Comparison of ENCODE assay signal across 27 cellular contexts in genomic region chr17:60159479-60159866, GRCh38. TPM values are rescaled to one million over a fixed set of nuclear protein-coding genes. Genes with fewer than 3 reads are reported as not detected.
A peak's percentile ranks its signal among the peaks of the same experiment; 100 is the strongest.
DNase-seq lines count a peak whose midpoint lies in the region; ATAC-seq, FAIRE-seq and TF ChIP-seq lines count a peak whose summit lies in the region.
"Had no signal": no experiment of that assay in that cellular context is flagged by ENCODE, and none has a peak within 500 bp of the region (broad histone marks: within the 10 kb centered on the region; RNA-seq: fewer than 3 reads in every experiment).

No MANE protein-coding gene starts in this region.

- H3K9me3 Mint-ChIP-seq in stimulated activated naive CD8-positive, alpha-beta T cell treated with anti-CD3 and anti-CD28 coated beads, Interleukin-15, amount 100 ng/mL, for 72 hours = no peaks in the 10 kb centered on the region
- H3K9me3 Mint-ChIP-seq: IgD-negative memory B cell had no signal

- H3K27me3 Mint-ChIP-seq in stimulated activated naive CD8-positive, alpha-beta T cell treated with anti-CD3 and anti-CD28 coated beads, Interleukin-15, amount 100 ng/mL, for 72 hours = peaks cover 51% of the 10 kb centered on the region

- ATAC-seq in HepG2 (no peak), right lobe of liver (no peak)
- no peak for ATAC-seq in stimulated activated naive CD8-positive, alpha-beta T cell treated with anti-CD3 and anti-CD28 coated beads, Interleukin-15, amount 100 ng/mL, for 72 hours
- no peak for ATAC-seq in activated CD4-positive, CD25-positive, alpha-beta regulatory T cell treated with anti-CD3 and anti-CD28 coated beads, Interleukin-2, amount 50 U/mL, for 24 hours
- ATAC-seq: Right ventricle myocardium inferior had no signal

- 0 out of 2 replicates have a peak overlapping the region, but pooled peaks have one; percentile 5 for H2BK20ac ChIP-seq in H1 (ENCODE audit: low read length)

- no peak overlapping the region for H3K4ac ChIP-seq in H1 (replicated peaks; ENCODE audit: insufficient read length, low read depth, low read length)

- intact Hi-C loops in HepG2 (cut with micrococcal nuclease; ENCODE audit: unreplicated experiment) (no loop called here), right lobe of liver (cut with DNase I) (no loop called here)

- TF ChIP-seq POLR2A in HepG2 (IDR thresholded peaks at IDR 0.05; ENCODE audit: insufficient read depth in 1 of 2, low read depth in 2 of 2, low read length in 2 of 2) (no peak), right lobe of liver (IDR thresholded peaks at IDR 0.05) (no peak), H1 (IDR thresholded peaks at IDR 0.05; ENCODE audit: control extremely low read depth in 1 of 2, low read depth in 2 of 2, low read length in 2 of 2) (no peak)

- H3K27ac Mint-ChIP-seq in stimulated activated naive CD8-positive, alpha-beta T cell treated with anti-CD3 and anti-CD28 coated beads, Interleukin-15, amount 100 ng/mL, for 72 hours = no peak overlapping the region
- H3K27ac Mint-ChIP-seq: CD8-positive, alpha-beta memory T cell; IgD-negative memory B cell had no signal

- TF ChIP-seq RAD21 in HepG2 (CRISPR knock-in tag; IDR thresholded peaks at IDR 0.05) (no peak), H1 (IDR thresholded peaks at IDR 0.05 in 1 of 2, conservative IDR thresholded peaks at IDR 0.05 in 1 of 2; ENCODE audit: low read depth in 2 of 2, low read length in 2 of 2) (no peak; a peak in 1 of 4 replicates)

- CTCF ChIA-PET in HepG2 (lab: Yijun Ruan, JAX; ENCODE audit: low intra/inter-chr PET ratio, low total read pairs) (no interaction called here), H1 (lab: Charles Lee; ENCODE audit: partially characterized antibody) (interaction anchor here (0.6 to 9.0 kb wide), 7 partner anchors 7 to 72 kb away, joined by 3 to 148 read pairs (median 6); partner anchors contain the start of gene CA4)

- H3K4me1 ChIP-seq in HepG2 (ENCODE audit: insufficient read depth, low read length) = peaks cover 24% of the 10 kb centered on the region
- H3K4me1 ChIP-seq in right lobe of liver = no peaks in the 10 kb centered on the region
- peaks cover 7 to 51% (median 36%) of the 10 kb centered on the region in 4 experiments for H3K4me1 ChIP-seq in H1 (replicated peaks in 1 of 4; ENCODE audit: control insufficient read depth in 3 of 4, insufficient read depth in 4 of 4, low read length in 3 of 4)
- H3K4me1 ChIP-seq in neuron (ENCODE audit: insufficient read depth, low read length) = peaks cover 35% of the 10 kb centered on the region
- H3K4me1 ChIP-seq: HAP-1 had no signal

- FAIRE-seq in HepG2 (lab: Jason Lieb, UNC) (no peak), H1 (lab: Jason Lieb, UNC) (no peak)
- FAIRE-seq: A204.1, GM19239 had no signal

- H3K36me3 ChIP-seq in HepG2 (replicated peaks in 1 of 2; ENCODE audit: control insufficient read depth in 1 of 2, insufficient read depth in 2 of 2, low read length in 2 of 2) = no peaks in the 10 kb centered on the region
- no peaks in the 10 kb centered on the region for H3K36me3 ChIP-seq in right lobe of liver
- no peaks in the 10 kb centered on the region for H3K36me3 ChIP-seq in H1 (ENCODE audit: control insufficient read depth in 2 of 4, insufficient read depth in 4 of 4, low read length in 3 of 4)
- H3K36me3 ChIP-seq in neuron (ENCODE audit: insufficient read depth, low read length) = no peaks in the 10 kb centered on the region
- H3K36me3 ChIP-seq: HAP-1 had no signal

- no peak overlapping the region for H4K5ac ChIP-seq in H1 (ENCODE audit: insufficient read length, low read depth, low read length)

- H2BK15ac ChIP-seq in H1 (ENCODE audit: low read length) = no peak overlapping the region

- H3K23me2 ChIP-seq in H1 (ENCODE audit: low read depth, low read length) = peaks cover 8% of the 10 kb centered on the region; the same call in 1 of the 2 replicates

- no peaks in the 10 kb centered on the region for H3K9me3 ChIP-seq in HepG2 (ENCODE audit: low read length)
- no peaks in the 10 kb centered on the region for H3K9me3 ChIP-seq in right lobe of liver
- no peaks in the 10 kb centered on the region for H3K9me3 ChIP-seq in H1 (ENCODE audit: insufficient read depth in 2 of 2, low read depth in 1 of 2, low read length in 1 of 2)
- no peaks in the 10 kb centered on the region for H3K9me3 ChIP-seq in neuron (ENCODE audit: low read length)
- H3K9me3 ChIP-seq: HAP-1 had no signal

- H2BK120ac ChIP-seq in H1 (replicated peaks; ENCODE audit: low read depth, low read length) = no peak overlapping the region

- H2BK5ac ChIP-seq in H1 (ENCODE audit: low read depth, low read length) = peak overlapping the region; percentile 78; the same call in 1 of the 2 replicates

- H3K56ac ChIP-seq in H1 (replicated peaks; ENCODE audit: insufficient read length, low read depth, low read length) = no peak overlapping the region

- H3K4me2 ChIP-seq in HepG2 (ENCODE audit: low read depth, low read length) (no peak overlapping the region), H1 (ENCODE audit: insufficient read depth in 1 of 2, low read depth in 2 of 2, low read length in 2 of 2) (peak overlapping the region; percentile 24 to 46; a peak in 3 of 4 replicates)

- H3K27ac ChIP-seq in HepG2 (ENCODE audit: extremely low read length, insufficient read depth, low read length) = no peak overlapping the region
- no peak overlapping the region for H3K27ac ChIP-seq in right lobe of liver
- no peak overlapping the region for H3K27ac ChIP-seq in H1 (ENCODE audit: low read depth, low read length)
- H3K27ac ChIP-seq: C4-2B had no signal

- no peak overlapping the region for H3K14ac ChIP-seq in H1 (ENCODE audit: insufficient read length)

- no peak overlapping the region for H3K4me3 Mint-ChIP-seq in stimulated activated naive CD8-positive, alpha-beta T cell treated with anti-CD3 and anti-CD28 coated beads, Interleukin-15, amount 100 ng/mL, for 72 hours
- H3K4me3 Mint-ChIP-seq: CD8-positive, alpha-beta memory T cell had no signal

- H3K18ac ChIP-seq in H1 (ENCODE audit: extremely low read depth, low read length) = no peak overlapping the region

- H3K79me1 ChIP-seq in H1 (ENCODE audit: low read depth, low read length) = no peaks in the 10 kb centered on the region

- 0 out of 2 replicates have a peak overlapping the region, but pooled peaks have one; percentile 22 for H2BK12ac ChIP-seq in H1 (ENCODE audit: low read depth, low read length)

- WGBS in HepG2 (ENCODE audit: low lambda C conversion rate) = 39% methylated on average over 6 of the region's 6 CpGs
- 60% methylated on average over 4 of the region's 6 CpGs for whole genome bisulfite sequencing in right lobe of liver (ENCODE audit: insufficient coverage, low coverage, low lambda C conversion rate, missing lambda C conversion rate)
- 67% methylated on average over 6 of the region's 6 CpGs; no CpG with 5 or more reads in 1 of the 2 experiments for WGBS in H1 (ENCODE audit: extremely low coverage in 1 of 2, insufficient coverage in 1 of 2, insufficient read length in 1 of 2, insufficient replicate concordance in 2 of 2, low coverage in 1 of 2, low lambda C conversion rate in 2 of 2, missing lambda C conversion rate in 1 of 2), 2 experiments

- H3K9ac ChIP-seq in HepG2 (ENCODE audit: insufficient read depth, low read depth, low read length) = no peak overlapping the region
- no peak overlapping the region for H3K9ac ChIP-seq in H1 (replicated peaks in 1 of 4; ENCODE audit: extremely low read depth in 1 of 4, low read depth in 3 of 4, low read length in 3 of 4)

- POLR2A ChIA-PET in HepG2 (lab: Yijun Ruan, JAX) (no interaction called here), H1 (lab: Charles Lee; ENCODE audit: partially characterized antibody) (interaction anchor here (0.8 to 3.1 kb wide), 6 partner anchors 9 to 19 kb away, joined by 3 to 23 read pairs (median 5); partner anchors contain the start of gene CA4)

- H4K8ac ChIP-seq in H1 (ENCODE audit: extremely low read depth, insufficient read depth, low read length) = no peak overlapping the region

- H3K27me3 ChIP-seq in HepG2 (ENCODE audit: control insufficient read depth in 1 of 2, insufficient read depth in 2 of 2, low read length in 2 of 2) (peaks cover 12 to 75% of the 10 kb centered on the region in 2 experiments; a peak in 4 of 5 replicates), right lobe of liver (no peaks in the 10 kb centered on the region), H1 (replicated peaks in 1 of 4; ENCODE audit: control insufficient read depth in 3 of 4, extremely low read depth in 1 of 4, insufficient read depth in 3 of 4, low read length in 3 of 4) (no peaks in the 10 kb centered on the region), neuron (ENCODE audit: insufficient read depth, low read length) (peaks cover 30% of the 10 kb centered on the region)

- H2AFZ ChIP-seq in HepG2 (ENCODE audit: low read length) (no peak overlapping the region), H1 (ENCODE audit: low read length) (no peak overlapping the region), neuron (ENCODE audit: low read depth, low read length) (no peak overlapping the region)

- TF ChIP-seq CTCF in HepG2 (CRISPR knock-in tag; IDR thresholded peaks at IDR 0.05) (peak; percentile 26; the same call in 1 of the 2 replicates), right lobe of liver (IDR thresholded peaks at IDR 0.05) (no peak), H1 (IDR thresholded peaks at IDR 0.05; ENCODE audit: control extremely low read depth in 1 of 3, insufficient read depth in 1 of 3, low read depth in 1 of 3, low read length in 3 of 3) (no peak)

- no peak overlapping the region for H2AK5ac ChIP-seq in H1 (ENCODE audit: low read depth, low read length)

- no peaks in the 10 kb centered on the region for H4K20me1 ChIP-seq in HepG2 (ENCODE audit: insufficient read depth, low read length)
- peaks cover 0 to 3% of the 10 kb centered on the region in 2 experiments for H4K20me1 ChIP-seq in H1 (replicated peaks in 1 of 2; ENCODE audit: control insufficient read depth in 1 of 2, insufficient read depth in 2 of 2, low read length in 2 of 2)

- in situ Hi-C loops in HepG2 (cut with HindIII; ENCODE audit: extremely low pct_ligation_motif_present, low pct_unique_long_range_greater_than_20kb) = no loop called here

- BruUV-seq in HepG2 (replicated peaks; lab: Mats Ljungman, UMichigan) = no TSS peak

- TF ChIP-seq EP300 in HepG2 (IDR thresholded peaks at IDR 0.05; ENCODE audit: low read depth in 2 of 2, low read length in 2 of 2) = no peak
- TF ChIP-seq EP300 in HepG2 (CRISPR knock-in tag; IDR thresholded peaks at IDR 0.05; ENCODE audit: borderline replicate concordance) = no peak
- no peak for TF ChIP-seq EP300 in H1 (IDR thresholded peaks at IDR 0.05; ENCODE audit: borderline replicate concordance in 1 of 2, low read depth in 2 of 2, low read length in 2 of 2)

- no peaks in the 10 kb centered on the region for H3K79me2 ChIP-seq in HepG2 (ENCODE audit: insufficient read depth, low read length)
- no peaks in the 10 kb centered on the region for H3K79me2 ChIP-seq in H1 (ENCODE audit: control insufficient read depth in 1 of 2, insufficient read depth in 2 of 2, low read length in 2 of 2)

- H3K4me1 Mint-ChIP-seq in stimulated activated naive CD8-positive, alpha-beta T cell treated with anti-CD3 and anti-CD28 coated beads, Interleukin-15, amount 100 ng/mL, for 72 hours = peaks cover 6% of the 10 kb centered on the region
- H3K4me1 Mint-ChIP-seq: CD8-positive, alpha-beta memory T cell had no signal

- H3K23ac ChIP-seq in H1 (ENCODE audit: insufficient read length) = no peak overlapping the region

- DNase-seq in HepG2 (ENCODE audit: low spot score) (no peak), right lobe of liver (no peak), H1 (ENCODE audit: low read depth in 1 of 2, low spot score in 2 of 2) (no peak), DMS153 (lab: John Stamatoyannopoulos, UW) (no peak)
- no peak for DNase-seq in stimulated activated naive CD8-positive, alpha-beta T cell treated with anti-CD3 and anti-CD28 coated beads, Interleukin-15, amount 100 ng/mL, for 72 hours
- DNase-seq: Calu3; CD8-positive, alpha-beta memory T cell; GDM1; Karpas-422; MV-4-11; NCI-H1694; NCI-H2081; NCI-H2171; NCI-H446; NCI-H526; SW 1271 had no signal

- no peak overlapping the region for H4K91ac ChIP-seq in H1 (replicated peaks; ENCODE audit: insufficient read length, low read length)

- H3K4me3 ChIP-seq in HepG2 (replicated peaks in 1 of 3; ENCODE audit: insufficient read depth in 1 of 3, low read depth in 2 of 3, low read length in 3 of 3) (no peak overlapping the region), right lobe of liver (no peak overlapping the region), H1 (ENCODE audit: extremely low read depth in 1 of 4, insufficient read depth in 2 of 4, low read depth in 3 of 4, low read length in 4 of 4) (peak overlapping the region in 1 of 4 experiments; percentile 22; a peak in 3 of 8 replicates), neuron (ENCODE audit: low read length) (peak overlapping the region; percentile 16)
- H3K4me3 ChIP-seq: HAP-1 had no signal

RNA-seq across cellular contexts. Expression of gene CA4, which starts 9.7 kb away (rescaled TPM):
- not detected in 2 replicates for total RNA-seq in HepG2 (2016; rRNA removed; fragmentation: Illumina TruSeq; extraction: Trizol)
- total RNA-seq in HepG2 (2016; cell fraction: cytosol; rRNA removed; fragmentation: Illumina TruSeq; extraction: Trizol; ENCODE audit: low read depth) = not detected in 2 replicates
- total RNA-seq in HepG2 (2016; cell fraction: insoluble cytoplasmic fraction; rRNA removed; fragmentation: Illumina TruSeq; extraction: Trizol) = not detected in 2 replicates
- not detected in 2 replicates for total RNA-seq in HepG2 (2016; cell fraction: membrane; rRNA removed; fragmentation: Illumina TruSeq; extraction: Trizol)
- total RNA-seq in HepG2 (2016; cell fraction: nucleus; rRNA removed; fragmentation: Illumina TruSeq; extraction: Trizol) = not detected in 2 replicates
- not detected in 2 replicates for polyA plus RNA-seq in HepG2 (2011; rRNA removed)
- not detected in 2 replicates for polyA plus RNA-seq in HepG2 (2011; cell fraction: cytosol; rRNA removed)
- polyA plus RNA-seq in HepG2 (2011; cell fraction: nucleus; rRNA removed) = not detected in 2 replicates
- not detected in 2 replicates for polyA plus RNA-seq in HepG2 (2012)
- not detected in 2 replicates for polyA plus RNA-seq in HepG2 (2016; cell fraction: cytosol; fragmentation: Illumina TruSeq; extraction: Trizol; ENCODE audit: low read depth)
- not detected in 2 replicates for polyA plus RNA-seq in HepG2 (2016; cell fraction: insoluble cytoplasmic fraction; fragmentation: Illumina TruSeq; extraction: Trizol; ENCODE audit: low read depth)
- not detected in 2 replicates for polyA plus RNA-seq in HepG2 (2016; cell fraction: membrane; fragmentation: Illumina TruSeq; extraction: Trizol; ENCODE audit: low read depth)
- not detected in 2 replicates for polyA plus RNA-seq in HepG2 (2016; cell fraction: nucleus; fragmentation: Illumina TruSeq; extraction: Trizol; ENCODE audit: insufficient read depth, low read depth)
- not detected in 2 replicates for polyA minus RNA-seq in HepG2 (2011; rRNA and poly(A)+ RNA removed; ENCODE audit: low replicate concordance)
- not detected in 2 replicates for polyA minus RNA-seq in HepG2 (2011; cell fraction: cytosol; rRNA and poly(A)+ RNA removed)
- not detected in 2 replicates for polyA minus RNA-seq in HepG2 (2011; cell fraction: nucleus; rRNA and poly(A)+ RNA removed)
- total RNA-seq in right lobe of liver = under 1 TPM in 3 of 6 experiments, not detected in 3; 0.33 to 0.37 (median 0.35) TPM
- 3.6 and 4.2 TPM in 2 replicates for total RNA-seq in H1 (2021; fragmentation: NEBNext Ultra II Directional; extraction: Animal tissue kit (Norgen Biotek cat#: 25700))
- polyA plus RNA-seq in H1 (2011; rRNA removed) = 3.6 and 6.8 TPM in 2 replicates
- 7.0 TPM for polyA plus RNA-seq in H1 (2011; cell fraction: cytosol; rRNA removed)
- 7.7 TPM for polyA plus RNA-seq in H1 (2011; cell fraction: nucleus; rRNA removed)
- polyA plus RNA-seq in H1 (2012, experiment 1 of 2) = 2.7 to 4.3 TPM (median 3.7 TPM) in 4 replicates
- 3.3 TPM for polyA plus RNA-seq in H1 (2012, experiment 2 of 2)
- 16.2 TPM for polyA plus RNA-seq in H1 (2013, experiment 1 of 2)
- polyA plus RNA-seq in H1 (2013, experiment 2 of 2) = 16.6 TPM
- 1.8 and 3.5 TPM in 2 replicates for polyA minus RNA-seq in H1 (2011; rRNA and poly(A)+ RNA removed)
- polyA minus RNA-seq in H1 (2011; cell fraction: cytosol; rRNA and poly(A)+ RNA removed) = not detected
- polyA minus RNA-seq in H1 (2011; cell fraction: nucleus; rRNA and poly(A)+ RNA removed) = 1.7 TPM
- total RNA-seq: CD8-positive, alpha-beta memory T cell; Daoy; M059J; SK-MEL-5 had no signal
- polyA plus RNA-seq: CD8-positive, alpha-beta memory T cell; IgD-negative memory B cell had no signal

Comparison
In these comparisons a context has a peak if more than half of its experiments do, and no peak if none do; other contexts are left out.
1. Of the 41 proteins assayed by ChIP-seq in both HepG2 and H1: peak only in HepG2: CTCF; only in H1: none; in both: none; in neither: 40.